15 cellular contexts compared by ENCODE assay signal in the genomic region with DNA sequence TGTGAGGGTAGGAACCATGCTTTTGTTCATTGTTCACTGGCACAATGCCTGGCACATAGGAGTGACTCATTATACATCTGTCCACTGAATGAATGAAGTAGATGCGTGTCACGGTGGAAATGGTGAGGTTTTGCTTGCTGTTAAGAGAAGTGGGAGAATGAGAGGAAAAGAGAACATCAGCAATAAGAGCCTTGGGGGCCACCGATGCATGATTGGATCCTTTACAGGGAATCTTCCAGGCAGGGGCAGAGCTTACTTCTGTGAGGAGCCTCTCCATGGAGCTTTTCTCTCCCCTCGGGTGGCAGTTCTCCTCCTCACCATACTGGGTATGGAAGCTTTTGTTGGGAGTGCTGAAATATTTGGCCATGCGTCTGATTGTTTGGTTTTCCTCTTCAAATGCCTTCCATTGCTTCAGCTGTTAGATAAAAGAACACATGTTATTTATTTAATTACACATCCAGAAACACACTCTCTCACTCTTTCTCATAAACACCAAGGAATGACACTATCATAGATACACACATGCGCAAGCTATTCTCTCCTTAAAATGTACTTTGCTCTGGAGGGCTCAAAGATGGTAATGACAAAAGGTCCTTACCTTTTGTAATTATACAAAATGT.
"Had no signal": no experiment of that assay in that cellular context is flagged by ENCODE, and none has a peak within 500 bp of the region (broad histone marks: within the 10 kb centered on the region; RNA-seq: fewer than 3 reads in every experiment).

No MANE protein-coding gene starts in this region.

- H3K27ac Mint-ChIP-seq: activated CD8-positive, alpha-beta T cell treated with anti-CD3 and anti-CD28 coated beads for 36 hours; activated naive CD8-positive, alpha-beta T cell treated with anti-CD3 and anti-CD28 coated beads, Interleukin-2, amount 10 ng/mL, durations not matched to agents 7 days and 5 days; activated T-cell treated with anti-CD3 and anti-CD28 coated beads, Interleukin-2, amount 50 U/mL, for 72 hours; nephron had no signal

- ATAC-seq: activated CD8-positive, alpha-beta T cell treated with anti-CD3 and anti-CD28 coated beads for 36 hours; activated T-cell treated with anti-CD3 and anti-CD28 coated beads, Interleukin-2, amount 50 U/mL, for 72 hours; gastrocnemius medialis; heart right ventricle; stimulated activated naive CD8-positive, alpha-beta T cell treated with anti-CD3 and anti-CD28 coated beads, Interleukin-15, Interleukin-2, amounts not matched to agents 100 U/mL and 50 U/mL, for 24 hours had no signal

- H3K4me3 Mint-ChIP-seq: activated CD8-positive, alpha-beta T cell treated with anti-CD3 and anti-CD28 coated beads for 36 hours; activated naive CD8-positive, alpha-beta T cell treated with anti-CD3 and anti-CD28 coated beads, Interleukin-2, amount 10 ng/mL, durations not matched to agents 7 days and 5 days; activated T-cell treated with anti-CD3 and anti-CD28 coated beads, Interleukin-2, amount 50 U/mL, for 72 hours; nephron had no signal

- DNase-seq: activated CD4-positive, alpha-beta T cell treated with anti-CD3 and anti-CD28 coated beads for 4 hours; activated CD8-positive, alpha-beta memory T cell treated with anti-CD3 and anti-CD28 coated beads, Interleukin-2, amount 50 U/mL, for 4 hours; activated CD8-positive, alpha-beta T cell treated with anti-CD3 and anti-CD28 coated beads for 36 hours; activated naive CD8-positive, alpha-beta T cell treated with anti-CD3 and anti-CD28 coated beads, Interleukin-2, amount 10 ng/mL, durations not matched to agents 7 days and 5 days; activated T-cell treated with anti-CD3 and anti-CD28 coated beads, Interleukin-2, amount 50 U/mL, for 72 hours; anterior cingulate cortex; esophagus squamous epithelium; gastrocnemius medialis; heart right ventricle; stimulated activated CD4-positive, alpha-beta T cell treated with anti-CD3 and anti-CD28 coated beads, Interleukin-2, amount 100 ng/mL, for 48 hours; stimulated activated CD8-positive, alpha-beta memory T cell treated with anti-CD3 and anti-CD28 coated beads, Interleukin-4, amount 100 ng/mL, for 48 hours; stimulated activated naive CD8-positive, alpha-beta T cell treated with anti-CD3 and anti-CD28 coated beads, Interleukin-15, Interleukin-2, amounts not matched to agents 100 U/mL and 50 U/mL, for 24 hours; upper lobe of left lung had no signal

- H3K36me3 ChIP-seq: esophagus squamous epithelium, gastrocnemius medialis, heart right ventricle, suprapubic skin, upper lobe of left lung had no signal

- H3K36me3 Mint-ChIP-seq: activated naive CD8-positive, alpha-beta T cell treated with anti-CD3 and anti-CD28 coated beads, Interleukin-2, amount 10 ng/mL, durations not matched to agents 7 days and 5 days had no signal

- H3K9me3 ChIP-seq: esophagus squamous epithelium, gastrocnemius medialis, heart right ventricle, suprapubic skin, upper lobe of left lung had no signal

- H3K27me3 Mint-ChIP-seq: activated CD8-positive, alpha-beta T cell treated with anti-CD3 and anti-CD28 coated beads for 36 hours had no signal

- H3K4me3 ChIP-seq: esophagus squamous epithelium, gastrocnemius medialis, heart right ventricle, suprapubic skin, upper lobe of left lung had no signal

- H3K27ac ChIP-seq: esophagus squamous epithelium, gastrocnemius medialis, heart right ventricle, suprapubic skin had no signal

- H3K9me3 Mint-ChIP-seq: activated CD8-positive, alpha-beta T cell treated with anti-CD3 and anti-CD28 coated beads for 36 hours; activated naive CD8-positive, alpha-beta T cell treated with anti-CD3 and anti-CD28 coated beads, Interleukin-2, amount 10 ng/mL, durations not matched to agents 7 days and 5 days; activated T-cell treated with anti-CD3 and anti-CD28 coated beads, Interleukin-2, amount 50 U/mL, for 72 hours; nephron had no signal

- H3K4me1 Mint-ChIP-seq: activated naive CD8-positive, alpha-beta T cell treated with anti-CD3 and anti-CD28 coated beads, Interleukin-2, amount 10 ng/mL, durations not matched to agents 7 days and 5 days had no signal

- H3K27me3 ChIP-seq: esophagus squamous epithelium, gastrocnemius medialis, heart right ventricle, suprapubic skin, upper lobe of left lung had no signal
